In genomic region chr3:169241575-169241927, GRCh38 we compare ENCODE assay signal across 1 cellular context.
TF ChIP-seq lines count a peak whose summit lies in the region.

No MANE protein-coding gene starts in this region.

TF ChIP-seq in GM23338, 12 proteins besides CTCF, POLR2A, EP300 and RAD21 (continued from another document):
- TF ChIP-seq ZNF462 (CRISPR knock-in tag; IDR thresholded peaks at IDR 0.05) (no peak), ZNF331 (CRISPR knock-in tag; IDR thresholded peaks at IDR 0.05; ENCODE audit: low read depth) (no peak), NANOG (IDR thresholded peaks at IDR 0.05; ENCODE audit: borderline replicate concordance) (no peak), ETS1 (IDR thresholded peaks at IDR 0.05) (no peak)
